In the genomic region with DNA sequence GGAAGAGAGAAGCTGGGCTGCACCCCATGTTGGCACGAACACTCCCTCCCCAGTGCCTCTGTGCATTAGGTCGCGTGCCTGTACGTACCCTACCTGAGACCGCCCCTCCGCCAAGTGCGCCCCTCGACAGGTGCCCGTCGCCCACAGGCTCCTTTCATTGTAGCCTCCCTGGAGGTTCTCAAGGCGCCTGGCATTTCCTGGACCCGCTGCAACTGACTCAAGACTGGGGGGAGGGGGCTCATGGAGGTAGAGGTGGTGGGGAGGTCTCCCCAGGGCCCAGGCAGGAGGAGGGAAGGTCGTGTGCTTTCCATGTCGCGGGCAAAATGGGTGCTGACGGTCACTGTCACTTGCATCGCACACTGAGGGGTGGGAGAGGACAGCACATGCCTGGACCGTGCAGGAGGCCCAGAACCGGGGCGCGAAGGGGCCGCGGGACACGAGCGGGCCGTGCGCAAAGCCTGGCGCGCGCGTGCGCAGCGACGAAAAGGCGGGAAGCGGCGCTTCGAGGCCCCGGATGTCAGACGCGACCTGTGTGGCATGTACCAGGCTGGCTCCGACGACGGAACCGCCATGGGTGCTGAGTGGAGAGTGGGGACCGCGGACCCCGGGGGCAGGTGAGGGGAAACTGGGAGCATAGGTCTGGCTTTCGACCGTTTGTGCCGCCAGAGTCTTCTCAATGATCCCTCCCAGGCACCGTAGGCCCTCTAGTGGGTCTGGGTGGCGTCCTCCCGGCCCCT, we compare ENCODE assay signal across 15 cellular contexts. TPM values are rescaled to one million over a fixed set of nuclear protein-coding genes. Genes with fewer than 3 reads are reported as not detected.
DNase-seq lines count a peak whose midpoint lies in the region; ATAC-seq, FAIRE-seq and TF ChIP-seq lines count a peak whose summit lies in the region.
"Had no signal": no experiment of that assay in that cellular context is flagged by ENCODE, and none has a peak within 500 bp of the region (broad histone marks: within the 10 kb centered on the region; RNA-seq: fewer than 3 reads in every experiment).

No MANE protein-coding gene starts in this region.

- TF ChIP-seq RAD21 in HepG2 (CRISPR knock-in tag; IDR thresholded peaks at IDR 0.05), result no peak
- TF ChIP-seq RAD21 in SK-N-SH (IDR thresholded peaks at IDR 0.05; ENCODE audit: low read length), result no peak

- H3K79me2 ChIP-seq in HepG2 (ENCODE audit: insufficient read depth, low read length) (peaks cover 25% of the 10 kb centered on the region), SK-N-SH (ENCODE audit: insufficient read depth) (peaks cover 3% of the 10 kb centered on the region; the same call in 1 of the 2 replicates)

- H3K27me3 ChIP-seq in HepG2 (ENCODE audit: control insufficient read depth in 1 of 2, insufficient read depth in 2 of 2, low read length in 2 of 2) (no peaks in the 10 kb centered on the region), right lobe of liver (no peaks in the 10 kb centered on the region), neuronal stem cell (ENCODE audit: control insufficient read depth in 3 of 3, insufficient read depth in 3 of 3, low read depth in 1 of 3, low read length in 3 of 3) (peaks cover 68 to 100% (median 99%) of the 10 kb centered on the region in 3 experiments), uterus (no peaks in the 10 kb centered on the region), SK-N-SH (ENCODE audit: insufficient read depth) (no peaks in the 10 kb centered on the region)

- no peaks in the 10 kb centered on the region for H3F3A ChIP-seq in SK-N-SH (replicated peaks; ENCODE audit: insufficient read depth)

- TF ChIP-seq CTCF in HepG2 (CRISPR knock-in tag; IDR thresholded peaks at IDR 0.05) (no peak), right lobe of liver (IDR thresholded peaks at IDR 0.05) (no peak), chondrocyte (IDR thresholded peaks at IDR 0.05) (no peak), uterus (IDR thresholded peaks at IDR 0.05) (no peak), SK-N-SH (IDR thresholded peaks at IDR 0.05) (no peak)

- H3K27me3 Mint-ChIP-seq in chondrocyte (ENCODE audit: low read depth), result peaks cover 35% of the 10 kb centered on the region

- H3K9ac ChIP-seq in HepG2 (ENCODE audit: insufficient read depth, low read depth, low read length) (no peak overlapping the region), neuronal stem cell (ENCODE audit: low read depth, low read length, poor library complexity) (peak overlapping the region; percentile 30), SK-N-SH (no peak overlapping the region)

- no peaks in the 10 kb centered on the region for H3K9me2 ChIP-seq in SK-N-SH

- H4K20me1 ChIP-seq in HepG2 (ENCODE audit: insufficient read depth, low read length) (no peaks in the 10 kb centered on the region), SK-N-SH (ENCODE audit: insufficient read depth) (peaks cover 8% of the 10 kb centered on the region; the same call in 1 of the 2 replicates)

- intact Hi-C loops in HepG2 (cut with micrococcal nuclease; ENCODE audit: unreplicated experiment), result no loop called here
- intact Hi-C loops in right lobe of liver (cut with DNase I), result no loop called here
- intact Hi-C loops in uterus (cut with DNase I; ENCODE audit: low total_unique reads), result no loop called here

- no peak overlapping the region for H3K27ac Mint-ChIP-seq in chondrocyte (ENCODE audit: unreplicated experiment)

- peaks cover 56% of the 10 kb centered on the region for H3K4me1 Mint-ChIP-seq in chondrocyte (ENCODE audit: low read depth)

- H3K4me1 ChIP-seq in HepG2 (ENCODE audit: insufficient read depth, low read length) (peaks cover 31% of the 10 kb centered on the region), right lobe of liver (peaks cover 0 to 38% (median 10%) of the 10 kb centered on the region in 4 donors), neuronal stem cell (ENCODE audit: control insufficient read depth in 2 of 2, insufficient read depth in 1 of 2, low read depth in 1 of 2, low read length in 2 of 2) (peaks cover under 1 to 3% of the 10 kb centered on the region in 2 donors), uterus (peaks cover 8 to 40% of the 10 kb centered on the region in 2 donors), SK-N-SH (ENCODE audit: control insufficient read depth in 1 of 2, insufficient read depth in 2 of 2, low read depth in 1 of 2, low read length in 1 of 2) (peaks cover 0 to 19% of the 10 kb centered on the region in 2 experiments; a peak in 1 of 4 replicates)
- H3K4me1 ChIP-seq: HAP-1 had no signal

- H4K91ac ChIP-seq in neuronal stem cell (ENCODE audit: low read depth, low read length, poor library complexity), result no peak overlapping the region

- CTCF ChIA-PET in HepG2 (lab: Yijun Ruan, JAX; ENCODE audit: low intra/inter-chr PET ratio, low total read pairs), result no interaction called here
- CTCF ChIA-PET in SK-N-SH (lab: Yijun Ruan, JAX), result no interaction called here

- H3K9me3 ChIP-seq in HepG2 (ENCODE audit: low read length), result no peaks in the 10 kb centered on the region
- H3K9me3 ChIP-seq in right lobe of liver, result no peaks in the 10 kb centered on the region
- peaks cover 7 to 16% of the 10 kb centered on the region in 2 donors for H3K9me3 ChIP-seq in neuronal stem cell (replicated peaks in 1 of 2; ENCODE audit: control insufficient read depth in 2 of 2, insufficient read depth in 1 of 2, low read depth in 1 of 2, low read length in 2 of 2)
- no peaks in the 10 kb centered on the region for H3K9me3 ChIP-seq in uterus
- H3K9me3 ChIP-seq in SK-N-SH, result no peaks in the 10 kb centered on the region
- H3K9me3 ChIP-seq: HAP-1 had no signal

- H3K36me3 Mint-ChIP-seq in chondrocyte (ENCODE audit: low read depth), result peaks cover 13% of the 10 kb centered on the region

- TF ChIP-seq EP300 in HepG2 (IDR thresholded peaks at IDR 0.05; ENCODE audit: low read depth in 2 of 2, low read length in 2 of 2) (no peak), HepG2 (CRISPR knock-in tag; IDR thresholded peaks at IDR 0.05; ENCODE audit: borderline replicate concordance) (no peak), SK-N-SH (IDR thresholded peaks at IDR 0.05; ENCODE audit: borderline replicate concordance in 1 of 2, low read depth in 1 of 2, low read length in 1 of 2) (no peak)

- in situ Hi-C loops in HepG2 (cut with HindIII; ENCODE audit: extremely low pct_ligation_motif_present, low pct_unique_long_range_greater_than_20kb), result no loop called here

- H2BK12ac ChIP-seq in neuronal stem cell (ENCODE audit: low read length), result peak overlapping the region; percentile 58

- peaks cover 6% of the 10 kb centered on the region for H3K79me1 ChIP-seq in neuronal stem cell (ENCODE audit: low read depth, low read length)

- peak overlapping the region; percentile 6 for H2BK15ac ChIP-seq in neuronal stem cell (ENCODE audit: low read length)

- H3K4me3 Mint-ChIP-seq in chondrocyte (ENCODE audit: unreplicated experiment), result peak overlapping the region; percentile 31

- ATAC-seq in HepG2, result no peak
- ATAC-seq in right lobe of liver, result no peak
- no peak for ATAC-seq in GM18858 (IDR thresholded peaks at IDR 0.05; ENCODE audit: unreplicated experiment)

- TF ChIP-seq POLR2A in HepG2 (IDR thresholded peaks at IDR 0.05; ENCODE audit: insufficient read depth in 1 of 2, low read depth in 2 of 2, low read length in 2 of 2) (no peak), right lobe of liver (IDR thresholded peaks at IDR 0.05) (no peak), uterus (IDR thresholded peaks at IDR 0.05) (no peak)

- peaks cover 2 to 4% of the 10 kb centered on the region in 2 experiments; a peak in 2 of 5 replicates for H3K36me3 ChIP-seq in HepG2 (replicated peaks in 1 of 2; ENCODE audit: control insufficient read depth in 1 of 2, insufficient read depth in 2 of 2, low read length in 2 of 2)
- no peaks in the 10 kb centered on the region for H3K36me3 ChIP-seq in right lobe of liver
- H3K36me3 ChIP-seq in neuronal stem cell (replicated peaks in 1 of 2; ENCODE audit: control insufficient read depth in 2 of 2, insufficient read depth in 2 of 2, low read length in 2 of 2), result no peaks in the 10 kb centered on the region
- H3K36me3 ChIP-seq in uterus, result no peaks in the 10 kb centered on the region
- no peaks in the 10 kb centered on the region for H3K36me3 ChIP-seq in SK-N-SH (replicated peaks in 1 of 2; ENCODE audit: control insufficient read depth in 1 of 2, insufficient read depth in 2 of 2, low read length in 1 of 2)
- H3K36me3 ChIP-seq: HAP-1 had no signal

- no peak overlapping the region for H3K4ac ChIP-seq in neuronal stem cell (ENCODE audit: low read length)

- peak overlapping the region; percentile 95 for H3K23ac ChIP-seq in neuronal stem cell (ENCODE audit: low read depth, low read length, poor library complexity)

- FAIRE-seq in HepG2 (lab: Jason Lieb, UNC), result no peak

- H2BK5ac ChIP-seq in neuronal stem cell (ENCODE audit: low read length), result peak overlapping the region; percentile 66

- H3K27ac ChIP-seq in HepG2 (ENCODE audit: extremely low read length, insufficient read depth, low read length) (no peak overlapping the region), right lobe of liver (no peak overlapping the region), neuronal stem cell (replicated peaks; ENCODE audit: low read length) (no peak overlapping the region), uterus (peak overlapping the region; percentile 95 to 99), SK-N-SH (ENCODE audit: low read depth in 2 of 2, low read length in 1 of 2) (no peak overlapping the region)

- no peak overlapping the region for H3K14ac ChIP-seq in neuronal stem cell (ENCODE audit: low read length)

- H3K4me3 ChIP-seq in HepG2 (replicated peaks in 1 of 3; ENCODE audit: insufficient read depth in 1 of 3, low read depth in 2 of 3, low read length in 3 of 3), result no peak overlapping the region
- H3K4me3 ChIP-seq in right lobe of liver, result no peak overlapping the region
- no peak overlapping the region for H3K4me3 ChIP-seq in neuronal stem cell (ENCODE audit: low read length in 2 of 2)
- H3K4me3 ChIP-seq in uterus, result peak overlapping the region; percentile 39 to 42
- H3K4me3 ChIP-seq in SK-N-SH (ENCODE audit: low read depth in 2 of 2, low read length in 1 of 2), result no peak overlapping the region
- H3K4me3 ChIP-seq: HAP-1, SK-N-MC had no signal

- no TSS peak for BruUV-seq in HepG2 (replicated peaks; lab: Mats Ljungman, UMichigan)

- peak overlapping the region; percentile 78 for H3K18ac ChIP-seq in neuronal stem cell (ENCODE audit: low read length)

- 98% methylated on average over 48 of the region's 54 CpGs for WGBS in HepG2 (ENCODE audit: low lambda C conversion rate)
- WGBS in right lobe of liver (ENCODE audit: insufficient coverage, low coverage, low lambda C conversion rate, missing lambda C conversion rate), result 45% methylated on average over 14 of the region's 54 CpGs
- WGBS in neuronal stem cell (ENCODE audit: extremely low coverage in 2 of 2, insufficient read length in 2 of 2, insufficient replicate concordance in 1 of 2), 2 donors, result no CpG with 5 or more reads among the region's 54 CpGs
- 97% methylated on average over 51 of the region's 54 CpGs for WGBS in SK-N-SH (ENCODE audit: low lambda C conversion rate)

- H2BK120ac ChIP-seq in neuronal stem cell (ENCODE audit: low read depth, low read length), result no peak overlapping the region

- no peak for DNase-seq in HepG2 (ENCODE audit: low spot score)
- no peak for DNase-seq in right lobe of liver
- no peak for DNase-seq in chondrocyte (ENCODE audit: low spot score)
- no peak for DNase-seq in neuronal stem cell (ENCODE audit: low spot score)
- peak in 1 of 2 donors; percentile 46 for DNase-seq in uterus
- DNase-seq in SK-N-SH, result no peak
- no peak for DNase-seq in SW 1271 (lab: John Stamatoyannopoulos, UW)
- DNase-seq: central memory CD4-positive, alpha-beta T cell; NCI-H345 had no signal

- H3K4me2 ChIP-seq in HepG2 (ENCODE audit: low read depth, low read length) (no peak overlapping the region), neuronal stem cell (ENCODE audit: insufficient read depth, low read length, poor library complexity, severe bottlenecking) (no peak overlapping the region), SK-N-SH (no peak overlapping the region)

- H4K8ac ChIP-seq in neuronal stem cell (ENCODE audit: low read depth, low read length), result no peak overlapping the region

- H2AK5ac ChIP-seq in neuronal stem cell (ENCODE audit: low read depth, low read length), result peak overlapping the region; percentile 35

- no peak overlapping the region for H2AFZ ChIP-seq in HepG2 (ENCODE audit: low read length)
- H2AFZ ChIP-seq in neuronal stem cell (ENCODE audit: low read length), result no peak overlapping the region
- H2AFZ ChIP-seq in SK-N-SH (ENCODE audit: low read depth), result no peak overlapping the region

- POLR2A ChIA-PET in HepG2 (lab: Yijun Ruan, JAX), result interaction anchor here (1.0 kb wide), 1 partner anchor 10 kb away, joined by 3 read pairs; no protein-coding TSS in a partner anchor
- POLR2A ChIA-PET in SK-N-SH (lab: Yijun Ruan, JAX), result no interaction called here

- H3K9me3 Mint-ChIP-seq in chondrocyte (ENCODE audit: low read depth), result no peaks in the 10 kb centered on the region

RNA-seq across cellular contexts. Expression of gene NFIX, which starts 16.5 kb away (rescaled TPM):
- 5.4 and 5.6 TPM in 2 replicates for total RNA-seq in HepG2 (2016; rRNA removed; fragmentation: Illumina TruSeq; extraction: Trizol)
- total RNA-seq in HepG2 (2016; cell fraction: cytosol; rRNA removed; fragmentation: Illumina TruSeq; extraction: Trizol; ENCODE audit: low read depth), result 16.3 and 20.2 TPM in 2 replicates
- total RNA-seq in HepG2 (2016; cell fraction: insoluble cytoplasmic fraction; rRNA removed; fragmentation: Illumina TruSeq; extraction: Trizol), result 4.6 and 4.7 TPM in 2 replicates
- 6.7 and 9.2 TPM in 2 replicates for total RNA-seq in HepG2 (2016; cell fraction: membrane; rRNA removed; fragmentation: Illumina TruSeq; extraction: Trizol)
- total RNA-seq in HepG2 (2016; cell fraction: nucleus; rRNA removed; fragmentation: Illumina TruSeq; extraction: Trizol), result 4.9 and 6.0 TPM in 2 replicates
- 3.0 and 3.4 TPM in 2 replicates for polyA plus RNA-seq in HepG2 (2011; rRNA removed)
- 1.4 and 1.6 TPM in 2 replicates for polyA plus RNA-seq in HepG2 (2011; cell fraction: cytosol; rRNA removed)
- 11.0 and 14.0 TPM in 2 replicates for polyA plus RNA-seq in HepG2 (2011; cell fraction: nucleus; rRNA removed)
- 9.0 and 12.2 TPM in 2 replicates for polyA plus RNA-seq in HepG2 (2012)
- polyA plus RNA-seq in HepG2 (2016; cell fraction: cytosol; fragmentation: Illumina TruSeq; extraction: Trizol; ENCODE audit: low read depth), result 0.70 and 0.93 TPM in 2 replicates
- polyA plus RNA-seq in HepG2 (2016; cell fraction: insoluble cytoplasmic fraction; fragmentation: Illumina TruSeq; extraction: Trizol; ENCODE audit: low read depth), result 8.8 and 11.9 TPM in 2 replicates
- 3.1 and 4.9 TPM in 2 replicates for polyA plus RNA-seq in HepG2 (2016; cell fraction: membrane; fragmentation: Illumina TruSeq; extraction: Trizol; ENCODE audit: low read depth)
- polyA plus RNA-seq in HepG2 (2016; cell fraction: nucleus; fragmentation: Illumina TruSeq; extraction: Trizol; ENCODE audit: insufficient read depth, low read depth), result 14.6 and 14.7 TPM in 2 replicates
- polyA minus RNA-seq in HepG2 (2011; rRNA and poly(A)+ RNA removed; ENCODE audit: low replicate concordance), result 0.82 and 6.2 TPM in 2 replicates
- 5.0 and 6.2 TPM in 2 replicates for polyA minus RNA-seq in HepG2 (2011; cell fraction: cytosol; rRNA and poly(A)+ RNA removed)
- polyA minus RNA-seq in HepG2 (2011; cell fraction: nucleus; rRNA and poly(A)+ RNA removed), result 6.8 and 7.7 TPM in 2 replicates
- 10 to 100 TPM; 20.3 to 40.0 (median 26.7) TPM for total RNA-seq in right lobe of liver
- total RNA-seq in chondrocyte, result 95.4 to 117 TPM (median 98.9 TPM) in 3 replicates
- 0.07 TPM for polyA plus RNA-seq in neuronal stem cell (2013, experiment 1 of 2)
- polyA plus RNA-seq in neuronal stem cell (2013, experiment 2 of 2), result 0.07 TPM
- 100 to 1,000 TPM in 2 of 4 donors, 10 to 100 TPM in 2; 27.4 to 381 (median 78.4) TPM for total RNA-seq in uterus
- polyA plus RNA-seq in SK-N-SH (2012; rRNA removed), result 5.1 and 14.8 TPM in 2 replicates
- 9.1 and 13.3 TPM in 2 replicates for polyA plus RNA-seq in SK-N-SH (2012; cell fraction: cytosol; rRNA removed)
- polyA plus RNA-seq in SK-N-SH (2012; cell fraction: nucleus; rRNA removed), result 14.0 and 14.9 TPM in 2 replicates

RNA-seq across cellular contexts. Expression of gene DAND5, which starts 42.4 kb away (rescaled TPM):
- total RNA-seq in HepG2 (2016; rRNA removed; fragmentation: Illumina TruSeq; extraction: Trizol) (not detected in 2 replicates), right lobe of liver (not detected), chondrocyte (0.36 to 0.57 TPM (median 0.41 TPM) in 3 replicates), uterus (under 1 TPM in 1 of 4 donors, not detected in 3; 0.14 TPM)
- not detected in 2 replicates for total RNA-seq in HepG2 (2016; cell fraction: cytosol; rRNA removed; fragmentation: Illumina TruSeq; extraction: Trizol; ENCODE audit: low read depth)
- total RNA-seq in HepG2 (2016; cell fraction: insoluble cytoplasmic fraction; rRNA removed; fragmentation: Illumina TruSeq; extraction: Trizol), result not detected in 2 replicates
- total RNA-seq in HepG2 (2016; cell fraction: membrane; rRNA removed; fragmentation: Illumina TruSeq; extraction: Trizol), result not detected in 2 replicates
- not detected in 2 replicates for total RNA-seq in HepG2 (2016; cell fraction: nucleus; rRNA removed; fragmentation: Illumina TruSeq; extraction: Trizol)
- polyA plus RNA-seq in HepG2 (2011; rRNA removed) (0.04 TPM in 1 of 2 replicates, not detected in the other), SK-N-SH (2012; rRNA removed) (1.0 and 1.6 TPM in 2 replicates)
- polyA plus RNA-seq in HepG2 (2011; cell fraction: cytosol; rRNA removed), result 0.03 and 0.04 TPM in 2 replicates
- polyA plus RNA-seq in HepG2 (2011; cell fraction: nucleus; rRNA removed), result 0.10 and 0.13 TPM in 2 replicates
- not detected in 2 replicates for polyA plus RNA-seq in HepG2 (2012)
- not detected in 2 replicates for polyA plus RNA-seq in HepG2 (2016; cell fraction: cytosol; fragmentation: Illumina TruSeq; extraction: Trizol; ENCODE audit: low read depth)
- not detected in 2 replicates for polyA plus RNA-seq in HepG2 (2016; cell fraction: insoluble cytoplasmic fraction; fragmentation: Illumina TruSeq; extraction: Trizol; ENCODE audit: low read depth)
- not detected in 2 replicates for polyA plus RNA-seq in HepG2 (2016; cell fraction: membrane; fragmentation: Illumina TruSeq; extraction: Trizol; ENCODE audit: low read depth)
- polyA plus RNA-seq in HepG2 (2016; cell fraction: nucleus; fragmentation: Illumina TruSeq; extraction: Trizol; ENCODE audit: insufficient read depth, low read depth), result not detected in 2 replicates
- 0.40 TPM in 1 of 2 replicates, not detected in the other for polyA minus RNA-seq in HepG2 (2011; rRNA and poly(A)+ RNA removed; ENCODE audit: low replicate concordance)
- not detected in 2 replicates for polyA minus RNA-seq in HepG2 (2011; cell fraction: cytosol; rRNA and poly(A)+ RNA removed)
- not detected in 2 replicates for polyA minus RNA-seq in HepG2 (2011; cell fraction: nucleus; rRNA and poly(A)+ RNA removed)
- polyA plus RNA-seq in neuronal stem cell (2013, experiment 1 of 2), result 0.03 TPM
- polyA plus RNA-seq in neuronal stem cell (2013, experiment 2 of 2), result 0.03 TPM
- polyA plus RNA-seq in SK-N-SH (2012; cell fraction: cytosol; rRNA removed), result 0.95 and 1.0 TPM in 2 replicates
- 1.4 and 3.0 TPM in 2 replicates for polyA plus RNA-seq in SK-N-SH (2012; cell fraction: nucleus; rRNA removed)
- total RNA-seq: glomerular endothelial cell, LHCN-M2, temporal lobe had no signal

RNA-seq across cellular contexts. Expression of gene GADD45GIP1, which starts 54.8 kb away (rescaled TPM):
- total RNA-seq in HepG2 (2016; rRNA removed; fragmentation: Illumina TruSeq; extraction: Trizol) (24.6 and 37.4 TPM in 2 replicates), right lobe of liver (10 to 100 TPM in 3 of 6 experiments, 1 to 10 TPM in 3; 7.7 to 29.3 (median 10.0) TPM), chondrocyte (28.8 to 31.3 TPM (median 29.1 TPM) in 3 replicates), uterus (10 to 100 TPM in 2 of 4 donors, 1 to 10 TPM in 2; 3.3 to 76.8 (median 12.8) TPM)
- total RNA-seq in HepG2 (2016; cell fraction: cytosol; rRNA removed; fragmentation: Illumina TruSeq; extraction: Trizol; ENCODE audit: low read depth), result 14.3 and 14.8 TPM in 2 replicates
- total RNA-seq in HepG2 (2016; cell fraction: insoluble cytoplasmic fraction; rRNA removed; fragmentation: Illumina TruSeq; extraction: Trizol), result 25.1 and 41.7 TPM in 2 replicates
- total RNA-seq in HepG2 (2016; cell fraction: membrane; rRNA removed; fragmentation: Illumina TruSeq; extraction: Trizol), result 14.2 and 15.7 TPM in 2 replicates
- total RNA-seq in HepG2 (2016; cell fraction: nucleus; rRNA removed; fragmentation: Illumina TruSeq; extraction: Trizol), result 8.8 and 9.5 TPM in 2 replicates
- polyA plus RNA-seq in HepG2 (2011; rRNA removed) (30.7 and 31.9 TPM in 2 replicates), SK-N-SH (2012; rRNA removed) (65.7 and 91.8 TPM in 2 replicates)
- polyA plus RNA-seq in HepG2 (2011; cell fraction: cytosol; rRNA removed), result 33.0 and 52.1 TPM in 2 replicates
- 13.9 and 14.0 TPM in 2 replicates for polyA plus RNA-seq in HepG2 (2011; cell fraction: nucleus; rRNA removed)
- polyA plus RNA-seq in HepG2 (2012), result 19.0 and 20.6 TPM in 2 replicates
- polyA plus RNA-seq in HepG2 (2016; cell fraction: cytosol; fragmentation: Illumina TruSeq; extraction: Trizol; ENCODE audit: low read depth), result 24.7 and 26.7 TPM in 2 replicates
- 71.6 and 84.3 TPM in 2 replicates for polyA plus RNA-seq in HepG2 (2016; cell fraction: insoluble cytoplasmic fraction; fragmentation: Illumina TruSeq; extraction: Trizol; ENCODE audit: low read depth)
- 20.1 and 21.0 TPM in 2 replicates for polyA plus RNA-seq in HepG2 (2016; cell fraction: membrane; fragmentation: Illumina TruSeq; extraction: Trizol; ENCODE audit: low read depth)
- polyA plus RNA-seq in HepG2 (2016; cell fraction: nucleus; fragmentation: Illumina TruSeq; extraction: Trizol; ENCODE audit: insufficient read depth, low read depth), result 27.9 and 29.2 TPM in 2 replicates
- 6.2 and 12.6 TPM in 2 replicates for polyA minus RNA-seq in HepG2 (2011; rRNA and poly(A)+ RNA removed; ENCODE audit: low replicate concordance)
- polyA minus RNA-seq in HepG2 (2011; cell fraction: cytosol; rRNA and poly(A)+ RNA removed), result 9.9 and 11.7 TPM in 2 replicates
- 3.2 and 3.7 TPM in 2 replicates for polyA minus RNA-seq in HepG2 (2011; cell fraction: nucleus; rRNA and poly(A)+ RNA removed)
- polyA plus RNA-seq in neuronal stem cell (2013, experiment 1 of 2), result 34.0 TPM
- polyA plus RNA-seq in neuronal stem cell (2013, experiment 2 of 2), result 31.8 TPM
- polyA plus RNA-seq in SK-N-SH (2012; cell fraction: cytosol; rRNA removed), result 55.7 and 67.8 TPM in 2 replicates
- polyA plus RNA-seq in SK-N-SH (2012; cell fraction: nucleus; rRNA removed), result 31.0 and 46.6 TPM in 2 replicates

Comparison
In these comparisons a context has a peak if more than half of its experiments do, and no peak if none do; other contexts are left out.
1. H3K27ac ChIP-seq: peak in uterus (2 of 2); none in HepG2 (single experiment), right lobe of liver (0 of 3), neuronal stem cell (single experiment) and SK-N-SH (0 of 2).
2. H3K4me3 ChIP-seq: peak in uterus (2 of 2); none in HepG2 (0 of 3), right lobe of liver (0 of 3), neuronal stem cell (0 of 2) and SK-N-SH (0 of 2).
3. Of the 25 proteins assayed by ChIP-seq in both HepG2 and SK-N-SH: peak only in HepG2: ZBTB33; only in SK-N-SH: none; in both: none; in neither: 24.